ENCODE assay signal across 2 cellular contexts in genomic region chr2:212153923-212154322, GRCh38.
TF ChIP-seq lines count a peak whose summit lies in the region.

No MANE protein-coding gene starts in this region.

TF ChIP-seq in SK-N-SH, 30 proteins besides CTCF, POLR2A, EP300 and RAD21:
- TF ChIP-seq, protein P1, sequence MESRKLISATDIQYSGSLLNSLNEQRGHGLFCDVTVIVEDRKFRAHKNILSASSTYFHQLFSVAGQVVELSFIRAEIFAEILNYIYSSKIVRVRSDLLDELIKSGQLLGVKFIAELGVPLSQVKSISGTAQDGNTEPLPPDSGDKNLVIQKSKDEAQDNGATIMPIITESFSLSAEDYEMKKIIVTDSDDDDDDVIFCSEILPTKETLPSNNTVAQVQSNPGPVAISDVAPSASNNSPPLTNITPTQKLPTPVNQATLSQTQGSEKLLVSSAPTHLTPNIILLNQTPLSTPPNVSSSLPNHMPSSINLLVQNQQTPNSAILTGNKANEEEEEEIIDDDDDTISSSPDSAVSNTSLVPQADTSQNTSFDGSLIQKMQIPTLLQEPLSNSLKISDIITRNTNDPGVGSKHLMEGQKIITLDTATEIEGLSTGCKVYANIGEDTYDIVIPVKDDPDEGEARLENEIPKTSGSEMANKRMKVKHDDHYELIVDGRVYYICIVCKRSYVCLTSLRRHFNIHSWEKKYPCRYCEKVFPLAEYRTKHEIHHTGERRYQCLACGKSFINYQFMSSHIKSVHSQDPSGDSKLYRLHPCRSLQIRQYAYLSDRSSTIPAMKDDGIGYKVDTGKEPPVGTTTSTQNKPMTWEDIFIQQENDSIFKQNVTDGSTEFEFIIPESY (IDR thresholded peaks at IDR 0.05; ENCODE audit: borderline replicate concordance, low read depth): no peak
- TF ChIP-seq, protein P2, sequence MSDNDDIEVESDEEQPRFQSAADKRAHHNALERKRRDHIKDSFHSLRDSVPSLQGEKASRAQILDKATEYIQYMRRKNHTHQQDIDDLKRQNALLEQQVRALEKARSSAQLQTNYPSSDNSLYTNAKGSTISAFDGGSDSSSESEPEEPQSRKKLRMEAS (IDR thresholded peaks at IDR 0.05; ENCODE audit: low read depth): no peak
- no peak for TF ChIP-seq GATA2 (CRISPR knock-in tag; IDR thresholded peaks at IDR 0.05)
- no peak for TF ChIP-seq FOXJ3 (CRISPR knock-in tag; IDR thresholded peaks at IDR 0.05)
- no peak for TF ChIP-seq GABPA (IDR thresholded peaks at IDR 0.05; ENCODE audit: low read depth)
- TF ChIP-seq RFX5 (IDR thresholded peaks at IDR 0.05; ENCODE audit: low read length): no peak
- TF ChIP-seq POLR2AphosphoS5 (IDR thresholded peaks at IDR 0.05; ENCODE audit: low read depth, low read length): no peak

TF ChIP-seq in SK-N-SH treated with all-trans-retinoic acid at 6 μM for 48 hours, 23 proteins besides CTCF, POLR2A, EP300 and RAD21 (continued from another document):
- no peak for TF ChIP-seq CSRNP3 (CRISPR knock-in tag; IDR thresholded peaks at IDR 0.05)
- no peak for TF ChIP-seq TOX (CRISPR knock-in tag; IDR thresholded peaks at IDR 0.05; ENCODE audit: borderline replicate concordance)
- no peak for TF ChIP-seq GLIS3 (CRISPR knock-in tag; IDR thresholded peaks at IDR 0.05)
- no peak for TF ChIP-seq ZFP30 (CRISPR knock-in tag; IDR thresholded peaks at IDR 0.05)
- no peak for TF ChIP-seq ZNF565 (CRISPR knock-in tag; conservative IDR thresholded peaks at IDR 0.05; ENCODE audit: low read depth)
- TF ChIP-seq ZFP3 (CRISPR knock-in tag; IDR thresholded peaks at IDR 0.05): no peak
- TF ChIP-seq ZC3H10 (CRISPR knock-in tag; IDR thresholded peaks at IDR 0.05): no peak
- no peak for TF ChIP-seq ISL1 (CRISPR knock-in tag; IDR thresholded peaks at IDR 0.05)
- no peak for TF ChIP-seq ZNF70 (CRISPR knock-in tag; IDR thresholded peaks at IDR 0.05)
- no peak for TF ChIP-seq SNAI2 (CRISPR knock-in tag; IDR thresholded peaks at IDR 0.05)
- no peak for TF ChIP-seq ZNF8 (CRISPR knock-in tag; IDR thresholded peaks at IDR 0.05)
- TF ChIP-seq ESRRG (CRISPR knock-in tag; IDR thresholded peaks at IDR 0.05): no peak
- TF ChIP-seq BACH2 (CRISPR knock-in tag; IDR thresholded peaks at IDR 0.05; ENCODE audit: borderline replicate concordance): no peak
- TF ChIP-seq PPARA (CRISPR knock-in tag; IDR thresholded peaks at IDR 0.05; ENCODE audit: borderline replicate concordance): no peak
- TF ChIP-seq TSHZ2 (CRISPR knock-in tag; IDR thresholded peaks at IDR 0.05): no peak
- no peak for TF ChIP-seq RARB (CRISPR knock-in tag; IDR thresholded peaks at IDR 0.05)
